8 cellular contexts compared by ENCODE assay signal in the genomic region with DNA sequence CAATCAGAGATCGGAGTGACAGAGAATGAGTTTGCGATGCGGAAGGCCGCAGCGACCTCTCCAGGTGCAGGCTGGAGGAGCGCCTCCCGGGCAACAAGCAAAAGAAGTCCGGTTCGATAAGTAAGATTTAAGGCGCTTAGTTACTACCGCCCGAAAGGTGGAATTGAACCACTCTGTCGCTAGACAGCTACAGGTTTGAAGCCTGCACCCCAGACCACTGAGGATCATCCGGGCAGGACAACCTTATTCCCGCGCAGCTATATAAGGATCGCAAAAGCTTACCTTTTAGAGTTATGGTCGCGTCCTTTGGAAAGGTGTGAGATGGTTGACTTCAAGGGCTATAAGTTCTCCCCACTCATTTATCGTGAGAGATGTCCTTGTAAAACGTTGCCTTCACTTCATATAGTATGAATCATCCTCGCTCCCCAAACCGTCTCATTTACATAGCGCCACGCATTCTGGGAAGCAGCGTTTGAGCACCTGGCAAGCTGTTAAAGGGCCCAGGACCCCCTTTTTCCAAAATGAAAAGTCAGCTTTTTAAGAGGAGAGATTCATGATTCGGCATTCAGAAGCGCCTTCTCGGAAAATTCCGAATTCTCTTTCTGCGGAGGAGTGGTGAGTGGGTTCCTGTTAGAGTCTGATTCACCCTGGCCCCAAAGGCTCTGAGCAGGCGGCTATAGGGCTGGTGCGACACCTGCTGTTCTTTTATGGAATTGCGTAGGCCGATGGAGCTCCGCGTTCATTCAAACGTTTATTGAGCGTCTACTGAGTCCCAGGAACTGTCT. TPM values are rescaled to one million over a fixed set of nuclear protein-coding genes. Genes with fewer than 3 reads are reported as not detected.
DNase-seq lines count a peak whose midpoint lies in the region; ATAC-seq and TF ChIP-seq lines count a peak whose summit lies in the region.

No MANE protein-coding gene starts in this region.

- H3K4me1 ChIP-seq in HUES64 (ENCODE audit: insufficient read depth, low read length) (no peaks in the 10 kb centered on the region), OCI-LY1 (ENCODE audit: insufficient read depth, low read length, severe bottlenecking) (peaks cover 18% of the 10 kb centered on the region), muscle layer of colon (ENCODE audit: insufficient read depth, low read length) (peaks cover 9% of the 10 kb centered on the region)

- H3K27me3 ChIP-seq in HUES64 (ENCODE audit: insufficient read depth, low read length) (no peaks in the 10 kb centered on the region), OCI-LY1 (ENCODE audit: insufficient read depth, low read length) (peaks cover 4% of the 10 kb centered on the region; the same call in 1 of the 2 replicates), muscle layer of colon (ENCODE audit: control insufficient read depth in 1 of 2, insufficient read depth in 2 of 2, low read length in 2 of 2) (no peaks in the 10 kb centered on the region)

- H3K4me3 ChIP-seq in HUES64 (ENCODE audit: low read length) (peak overlapping the region; percentile 75), OCI-LY1 (ENCODE audit: low read depth, low read length, poor library complexity, severe bottlenecking) (peak overlapping the region; percentile 68), epithelial cell of proximal tubule (ENCODE audit: low read depth, low read length) (peak overlapping the region; percentile 69), muscle layer of colon (ENCODE audit: low read depth in 1 of 2, low read length in 2 of 2) (peak overlapping the region; percentile 50 to 59)

- peak; percentile 79 for ATAC-seq in GM21390 (IDR thresholded peaks at IDR 0.05; ENCODE audit: unreplicated experiment)

- TF ChIP-seq CTCF in OCI-LY1 (IDR thresholded peaks at IDR 0.05; ENCODE audit: low read length) (peak; percentile 93), epithelial cell of proximal tubule (conservative IDR thresholded peaks at IDR 0.05; ENCODE audit: low read depth, low read length) (peak; percentile 97)

- H4K20me1 ChIP-seq in OCI-LY1 (ENCODE audit: insufficient read depth, low read length): no peaks in the 10 kb centered on the region

- DNase-seq in DMS 273 (lab: John Stamatoyannopoulos, UW; ENCODE audit: unreplicated experiment) (peak; percentile 96), activated T-cell treated with anti-CD3 and anti-CD28 coated beads for 4 hours (peak; percentile 92), epithelial cell of proximal tubule (ENCODE audit: low read depth) (no peak)
- DNase-seq in stimulated activated CD8-positive, alpha-beta memory T cell treated with anti-CD3 and anti-CD28 coated beads, Interleukin-7, amount 100 ng/mL, for 1 hour (ENCODE audit: low read depth in 2 of 2): peak; percentile 78 to 83

- peak overlapping the region; percentile 89 for H2AFZ ChIP-seq in OCI-LY1 (ENCODE audit: low read length)

- H3F3A ChIP-seq in OCI-LY1 (ENCODE audit: insufficient read depth, low read length): no peaks in the 10 kb centered on the region

- H3K9me3 ChIP-seq in HUES64 (ENCODE audit: insufficient read depth, low read depth, low read length) (no peaks in the 10 kb centered on the region), OCI-LY1 (ENCODE audit: low read length) (no peaks in the 10 kb centered on the region), muscle layer of colon (ENCODE audit: low read length) (no peaks in the 10 kb centered on the region)

- H3K79me2 ChIP-seq in OCI-LY1 (ENCODE audit: insufficient read depth, low read length): no peaks in the 10 kb centered on the region

- H3K9ac ChIP-seq in HUES64 (ENCODE audit: low read depth, low read length) (peak overlapping the region; percentile 92), OCI-LY1 (ENCODE audit: low read length) (peak overlapping the region; percentile 84), muscle layer of colon (ENCODE audit: low read length) (peak overlapping the region; percentile 83)

- H3K9me2 ChIP-seq in OCI-LY1 (ENCODE audit: low read depth, low read length): no peaks in the 10 kb centered on the region

- peak overlapping the region; percentile 92 for H3K4me2 ChIP-seq in OCI-LY1 (ENCODE audit: low read length)

- H3K27ac ChIP-seq in HUES64 (ENCODE audit: low read depth, low read length) (peak overlapping the region; percentile 92), OCI-LY1 (ENCODE audit: low read depth, low read length, poor library complexity, severe bottlenecking) (peak overlapping the region; percentile 92), muscle layer of colon (ENCODE audit: low read depth, low read length) (peak overlapping the region; percentile 93)

- H3K36me3 ChIP-seq in HUES64 (ENCODE audit: insufficient read depth, low read length) (no peaks in the 10 kb centered on the region), OCI-LY1 (ENCODE audit: insufficient read depth, low read length) (no peaks in the 10 kb centered on the region), muscle layer of colon (ENCODE audit: insufficient read depth, low read length) (no peaks in the 10 kb centered on the region)

- WGBS in HUES64: under 1% methylated on average over 39 of the region's 39 CpGs

RNA-seq across cellular contexts. Expression of gene FOSB, which starts 10.8 kb away (rescaled TPM):
- 0.25 TPM for polyA plus RNA-seq in HUES64 (2013, experiment 1 of 2)
- polyA plus RNA-seq in HUES64 (2013, experiment 2 of 2): 0.44 TPM
- total RNA-seq in epithelial cell of proximal tubule: 0.65 and 3.4 TPM in 2 replicates

RNA-seq across cellular contexts. Expression of gene RTN2, which starts 18.2 kb away (rescaled TPM):
- 17.2 TPM for polyA plus RNA-seq in HUES64 (2013, experiment 1 of 2)
- polyA plus RNA-seq in HUES64 (2013, experiment 2 of 2): 18.8 TPM
- 6.9 and 9.7 TPM in 2 replicates for total RNA-seq in epithelial cell of proximal tubule

RNA-seq across cellular contexts. Expression of gene PPM1N, which starts 19.6 kb away (rescaled TPM):
- polyA plus RNA-seq in HUES64 (2013, experiment 1 of 2): 5.5 TPM
- 4.8 TPM for polyA plus RNA-seq in HUES64 (2013, experiment 2 of 2)
- 0.17 TPM in 1 of 2 replicates, not detected in the other for total RNA-seq in epithelial cell of proximal tubule

RNA-seq across cellular contexts. Expression of gene VASP, which starts 28.6 kb away (rescaled TPM):
- polyA plus RNA-seq in HUES64 (2013, experiment 1 of 2): 92.8 TPM
- polyA plus RNA-seq in HUES64 (2013, experiment 2 of 2): 93.5 TPM
- total RNA-seq in epithelial cell of proximal tubule: 106 and 146 TPM in 2 replicates

RNA-seq across cellular contexts. Expression of gene ERCC1, which starts 54.9 kb away (rescaled TPM):
- 34.4 TPM for polyA plus RNA-seq in HUES64 (2013, experiment 1 of 2)
- polyA plus RNA-seq in HUES64 (2013, experiment 2 of 2): 45.5 TPM
- 66.6 and 71.6 TPM in 2 replicates for total RNA-seq in epithelial cell of proximal tubule
